19 cellular contexts compared by ENCODE assay signal in the genomic region with DNA sequence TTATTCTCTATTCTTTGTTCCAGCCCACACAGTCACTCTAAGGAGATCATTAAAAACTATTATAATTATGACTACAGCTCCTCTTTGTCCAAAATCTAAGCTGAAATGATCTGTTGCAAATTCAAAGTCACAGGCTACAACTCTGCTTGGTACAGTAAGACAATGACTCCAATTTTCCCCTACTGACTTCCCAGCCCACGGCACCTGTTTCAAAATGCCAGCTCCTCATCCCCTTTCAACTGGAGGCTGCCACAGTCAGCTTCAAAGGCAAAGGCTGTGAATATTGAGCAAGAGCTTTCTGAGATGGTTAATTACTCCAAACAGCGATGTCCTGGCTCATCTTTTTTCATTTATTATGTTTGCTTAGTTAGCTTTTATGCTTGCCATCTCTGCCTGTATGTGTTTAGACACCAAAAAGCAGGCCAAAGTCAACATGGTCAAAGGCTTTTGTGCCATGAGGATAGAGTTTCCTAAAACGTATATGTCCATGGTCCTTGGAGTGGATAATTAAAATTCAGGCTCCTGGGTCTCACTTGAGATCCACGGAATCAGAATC.
DNase-seq lines count a peak whose midpoint lies in the region; ATAC-seq and TF ChIP-seq lines count a peak whose summit lies in the region.
"Had no signal": no experiment of that assay in that cellular context is flagged by ENCODE, and none has a peak within 500 bp of the region (broad histone marks: within the 10 kb centered on the region; RNA-seq: fewer than 3 reads in every experiment).

No MANE protein-coding gene starts in this region.

- CTCF ChIA-PET in activated B cell treated with CpG ODN at 0.5 μM for 24 hours (lab: Charles Lee) = no interaction called here

- POLR2A ChIA-PET in activated B cell treated with CpG ODN at 0.5 μM for 24 hours (lab: Charles Lee) = no interaction called here

- no peak overlapping the region for H3K4me3 ChIP-seq in breast epithelium
- H3K4me3 ChIP-seq: dorsolateral prefrontal cortex, heart right ventricle, mucosa of descending colon, pancreas, skin epidermis, uterus had no signal

- no peaks in the 10 kb centered on the region for H3K4me1 ChIP-seq in breast epithelium
- H3K4me1 ChIP-seq: pancreas, uterus had no signal

- TF ChIP-seq CTCF in activated B cell treated with CpG ODN at 0.5 μM for 24 hours (IDR thresholded peaks at IDR 0.05) (no peak), breast epithelium (IDR thresholded peaks at IDR 0.05) (no peak)

- H3K27me3 Mint-ChIP-seq in activated B cell treated with CpG ODN at 0.5 μM for 24 hours = no peaks in the 10 kb centered on the region

- no peak for ATAC-seq in activated B cell treated with CpG ODN at 0.5 μM for 24 hours (ENCODE audit: low read depth)
- ATAC-seq: heart right ventricle, left cardiac atrium, mucosa of descending colon, Panc1 had no signal

- intact Hi-C loops in activated B cell treated with CpG ODN at 0.5 μM for 24 hours (cut with micrococcal nuclease) = no loop called here
- intact Hi-C loops in breast epithelium (cut with DNase I; ENCODE audit: low total_unique reads) = no loop called here

- no peaks in the 10 kb centered on the region for H3K36me3 ChIP-seq in breast epithelium
- H3K36me3 ChIP-seq: heart right ventricle, pancreas, uterus had no signal

- H3K9me3 ChIP-seq in breast epithelium = no peaks in the 10 kb centered on the region
- H3K9me3 ChIP-seq: heart right ventricle, mucosa of descending colon, pancreas, uterus had no signal

- H3K27ac Mint-ChIP-seq in activated B cell treated with CpG ODN at 0.5 μM for 24 hours = peak overlapping the region; percentile 30

- no peaks in the 10 kb centered on the region for H3K27me3 ChIP-seq in breast epithelium
- H3K27me3 ChIP-seq: dorsolateral prefrontal cortex, heart right ventricle, pancreas, uterus had no signal

- H3K4me3 Mint-ChIP-seq in activated B cell treated with CpG ODN at 0.5 μM for 24 hours = no peak overlapping the region
- H3K4me3 Mint-ChIP-seq: brain had no signal

- H3K9me3 Mint-ChIP-seq in activated B cell treated with CpG ODN at 0.5 μM for 24 hours = no peaks in the 10 kb centered on the region
- H3K9me3 Mint-ChIP-seq: brain had no signal

- peaks cover 18% of the 10 kb centered on the region for H3K4me1 Mint-ChIP-seq in activated B cell treated with CpG ODN at 0.5 μM for 24 hours

- H3K36me3 Mint-ChIP-seq in activated B cell treated with CpG ODN at 0.5 μM for 24 hours (ENCODE audit: low read depth) = peaks cover 38% of the 10 kb centered on the region
- H3K36me3 Mint-ChIP-seq: brain had no signal

- no peak for TF ChIP-seq POLR2A in breast epithelium (IDR thresholded peaks at IDR 0.05)

- peak; percentile 19 for DNase-seq in stimulated activated CD4-positive, alpha-beta T cell treated with anti-CD3 and anti-CD28 coated beads, Interleukin-1b, Interleukin-23, amount 100 ng/mL, for 48 hours
- no peak for DNase-seq in stimulated activated CD4-positive, alpha-beta T cell treated with anti-CD3 and anti-CD28 coated beads, Interleukin-2, amount 100 ng/mL, for 48 hours
- peak; percentile 93 for DNase-seq in NCI-H2029 treated with DMSO at 0.1 percent for 48 hours (lab: John Stamatoyannopoulos, UW)
- DNase-seq in activated B cell treated with CpG ODN at 0.5 μM for 24 hours = no peak
- no peak for DNase-seq in SKM-1 (lab: John Stamatoyannopoulos, UW; ENCODE audit: unreplicated experiment)
- DNase-seq in cerebellum (ENCODE audit: low spot score) = no peak
- DNase-seq in breast epithelium (ENCODE audit: low spot score in 2 of 2) = no peak
- DNase-seq: activated gamma-delta T cell, C1 segment of cervical spinal cord, dorsolateral prefrontal cortex, heart right ventricle, left cardiac atrium, mucosa of descending colon, pancreas, SW 1271, uterus had no signal

- H3K27ac ChIP-seq in breast epithelium = peak overlapping the region in 1 of 2 donors; percentile 11
- H3K27ac ChIP-seq: heart right ventricle, pancreas, skin epidermis, uterus had no signal

Comparison
In these comparisons a context has a peak if more than half of its experiments do, and no peak if none do; other contexts are left out.
1. DNase-seq: peak in stimulated activated CD4-positive, alpha-beta T cell treated with anti-CD3 and anti-CD28 coated beads, Interleukin-1b, Interleukin-23, amount 100 ng/mL, for 48 hours (single experiment) and NCI-H2029 treated with DMSO at 0.1 percent for 48 hours (single experiment); none in stimulated activated CD4-positive, alpha-beta T cell treated with anti-CD3 and anti-CD28 coated beads, Interleukin-2, amount 100 ng/mL, for 48 hours (0 of 2), activated B cell treated with CpG ODN at 0.5 μM for 24 hours (single experiment), SKM-1 (single experiment), cerebellum (single experiment) and breast epithelium (0 of 2).